8 cellular contexts compared by ENCODE assay signal in the genomic region with DNA sequence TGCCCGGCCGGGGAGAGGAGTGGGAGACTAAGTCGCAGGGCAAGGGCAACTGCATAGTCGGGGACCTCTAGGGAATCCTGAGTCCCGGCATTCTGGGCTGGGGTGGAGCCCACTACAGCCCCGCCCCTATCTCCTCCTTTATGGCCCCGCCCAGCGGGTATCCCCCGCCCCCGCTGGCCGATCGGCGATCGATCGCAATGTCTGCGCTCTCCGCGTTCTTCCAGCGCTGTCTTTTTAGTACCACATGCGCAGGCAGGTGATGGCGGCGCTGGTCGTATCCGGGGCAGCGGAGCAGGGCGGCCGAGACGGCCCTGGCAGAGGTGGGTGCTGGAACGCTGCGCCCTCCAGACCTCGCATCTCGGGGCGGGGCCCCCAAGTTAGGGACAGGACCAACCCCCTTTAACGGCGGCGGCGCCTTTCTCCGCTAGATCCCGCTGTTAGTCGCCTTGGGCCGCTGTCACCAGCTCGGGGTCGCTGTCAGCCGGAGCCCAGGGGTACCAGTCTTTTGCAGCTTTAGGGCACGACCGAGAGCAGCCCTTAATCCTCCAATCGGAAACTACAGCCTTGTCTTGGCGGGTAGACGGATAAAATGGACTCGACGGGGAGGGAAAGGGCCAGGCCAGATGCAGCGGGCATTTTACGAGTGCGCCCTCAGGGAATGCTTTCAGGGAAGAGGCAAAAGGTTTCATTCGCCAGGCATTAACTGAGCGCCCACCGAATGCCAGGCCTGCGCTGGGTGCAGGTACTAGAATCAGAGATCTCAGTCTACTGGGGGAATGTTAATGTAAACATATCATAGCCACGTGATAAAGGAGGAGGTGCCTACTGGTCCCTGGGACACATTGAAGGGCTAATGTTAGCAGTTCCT. TPM values are rescaled to one million over a fixed set of nuclear protein-coding genes. Genes with fewer than 3 reads are reported as not detected.
DNase-seq lines count a peak whose midpoint lies in the region; ATAC-seq and TF ChIP-seq lines count a peak whose summit lies in the region.

TSS of gene DPH1 (plus strand) at position 243 of the 868 bp plus-strand sequence. CDS start at position 260, 17 bp downstream.

- H3K27me3 Mint-ChIP-seq in CD4-positive, alpha-beta T cell = peaks cover 26% of the 10 kb centered on the region

- H2AFZ ChIP-seq in OCI-LY3 (ENCODE audit: low read depth, low read length) = no peak within 1 kb of the TSS; the same call in 1 of the 2 replicates

- peak within 1 kb of the TSS; percentile 94 for H3K4me3 Mint-ChIP-seq in CD4-positive, alpha-beta T cell

- no peaks in the 10 kb centered on the region for H3K9me3 Mint-ChIP-seq in CD4-positive, alpha-beta T cell

- no peaks in the 10 kb centered on the region for H3K9me3 ChIP-seq in CD4-positive, alpha-beta T cell (ENCODE audit: control insufficient read depth, low read length)
- no peaks in the 10 kb centered on the region for H3K9me3 ChIP-seq in HUES64 (ENCODE audit: insufficient read depth, low read depth, low read length)
- no peaks in the 10 kb centered on the region for H3K9me3 ChIP-seq in OCI-LY3 (ENCODE audit: insufficient read depth, low read length)
- no peaks in the 10 kb centered on the region for H3K9me3 ChIP-seq in mononuclear cell (ENCODE audit: low read depth, low read length)

- WGBS in HUES64 = under 1% methylated on average over 59 of the region's 59 CpGs

- H3K9ac ChIP-seq in HUES64 (ENCODE audit: low read depth, low read length) (peak within 1 kb of the TSS; percentile 62), OCI-LY3 (ENCODE audit: low read length) (peak within 1 kb of the TSS; percentile 80)

- H3K27me3 ChIP-seq in CD4-positive, alpha-beta T cell (ENCODE audit: control insufficient read depth, insufficient read depth, low read length) = peaks cover 12% of the 10 kb centered on the region
- H3K27me3 ChIP-seq in HUES64 (ENCODE audit: insufficient read depth, low read length) = peaks cover 47% of the 10 kb centered on the region
- H3K27me3 ChIP-seq in OCI-LY3 (ENCODE audit: low read depth, low read length) = no peaks in the 10 kb centered on the region
- peaks cover 32% of the 10 kb centered on the region for H3K27me3 ChIP-seq in mononuclear cell (ENCODE audit: insufficient read depth, low read length)

- H3K4me1 Mint-ChIP-seq in CD4-positive, alpha-beta T cell (ENCODE audit: low read depth) = peaks cover 34% of the 10 kb centered on the region

- H3K4me1 ChIP-seq in HUES64 (ENCODE audit: insufficient read depth, low read length) (peaks cover 8% of the 10 kb centered on the region), OCI-LY3 (ENCODE audit: low read length) (peaks cover 42% of the 10 kb centered on the region), mononuclear cell (ENCODE audit: insufficient read depth, low read length) (peaks cover 26% of the 10 kb centered on the region)

- H3K27ac ChIP-seq in CD4-positive, alpha-beta T cell (ENCODE audit: low read depth, low read length) = peak within 1 kb of the TSS; percentile 60
- H3K27ac ChIP-seq in HUES64 (ENCODE audit: low read depth, low read length) = no peak within 1 kb of the TSS
- H3K27ac ChIP-seq in OCI-LY3 (ENCODE audit: low read length) = peak within 1 kb of the TSS; percentile 50

- peak within 1 kb of the TSS; percentile 98 for H3K4me3 ChIP-seq in HUES64 (ENCODE audit: low read length)
- peak within 1 kb of the TSS; percentile 95 for H3K4me3 ChIP-seq in OCI-LY3 (ENCODE audit: low read length)
- peak within 1 kb of the TSS; percentile 100 for H3K4me3 ChIP-seq in epithelial cell of esophagus (ENCODE audit: low read length)
- H3K4me3 ChIP-seq in mononuclear cell (ENCODE audit: low read length) = peak within 1 kb of the TSS; percentile 91

- H3K4me2 ChIP-seq in OCI-LY3 (ENCODE audit: low read length) = peak within 1 kb of the TSS; percentile 98

- H4K20me1 ChIP-seq in OCI-LY3 (ENCODE audit: insufficient read depth, low read length) = no peaks in the 10 kb centered on the region

- TF ChIP-seq CTCF in CD4-positive, alpha-beta T cell (IDR thresholded peaks at IDR 0.05) = no peak
- no peak for TF ChIP-seq CTCF in OCI-LY3 (IDR thresholded peaks at IDR 0.05; ENCODE audit: low read depth, low read length)
- no peak for TF ChIP-seq CTCF in epithelial cell of esophagus (IDR thresholded peaks at IDR 0.05; ENCODE audit: insufficient read depth, low read depth, low read length, missing control alignments)

- DNase-seq in CD4-positive, alpha-beta T cell = peak; percentile 74 to 86 (median 77)
- DNase-seq in activated T-cell treated with anti-CD3 and anti-CD28 coated beads for 24 hours (ENCODE audit: low read depth) (peak; percentile 83), epithelial cell of esophagus (ENCODE audit: low read depth) (peak; percentile 92)
- DNase-seq in stimulated activated CD8-positive, alpha-beta memory T cell treated with anti-CD3 and anti-CD28 coated beads, Interleukin-4, amount 100 ng/mL, for 24 hours (ENCODE audit: low read depth) = peak; percentile 79

- intact Hi-C loops in CD4-positive, alpha-beta T cell (cut with DNase I, micrococcal nuclease) = loop anchor here (1.0 to 5.0 kb wide), 6 partner anchors 11 to 682 kb away; partner anchors contain the start of genes CLUH (in 1 of the 2), RILP (in 1 of the 2), SCARF1 (in 1 of the 2) and WDR81 (in 1 of the 2)

- H3K27ac Mint-ChIP-seq in CD4-positive, alpha-beta T cell = peak within 1 kb of the TSS; percentile 86

- CTCF ChIA-PET in CD4-positive, alpha-beta T cell (lab: Charles Lee) = interaction anchor here (1.8 kb wide), 1 partner anchor 11 kb away, joined by 6 read pairs; the partner anchor contains the start of gene OVCA2

- H3K36me3 ChIP-seq in HUES64 (ENCODE audit: insufficient read depth, low read length) (no peaks in the 10 kb centered on the region), OCI-LY3 (replicated peaks; ENCODE audit: low read depth, low read length) (no peaks in the 10 kb centered on the region)

- peaks cover 22% of the 10 kb centered on the region for H3K79me2 ChIP-seq in OCI-LY3 (ENCODE audit: low read length)

- POLR2A ChIA-PET in CD4-positive, alpha-beta T cell (lab: Charles Lee) = interaction anchor here (1.0 to 2.2 kb wide), 2 partner anchors 10 to 17 kb away, joined by 3 to 6 read pairs; no protein-coding TSS in a partner anchor

- H3K36me3 Mint-ChIP-seq in CD4-positive, alpha-beta T cell (ENCODE audit: low read depth) = peaks cover 21% of the 10 kb centered on the region

- peak; percentile 82 for ATAC-seq in CD4-positive, alpha-beta T cell (ENCODE audit: poor library complexity)
- peak; percentile 66 for ATAC-seq in GM19467 (IDR thresholded peaks at IDR 0.05; ENCODE audit: unreplicated experiment)

RNA-seq across cellular contexts. Expression of gene DPH1, which starts in this region (rescaled TPM):
- 100 to 1,000 TPM in 1 of 2 experiments, 10 to 100 TPM in 1; 96.4 to 101 TPM for total RNA-seq in CD4-positive, alpha-beta T cell
- 16.1 TPM for polyA plus RNA-seq in HUES64 (2013, experiment 1 of 2)
- 17.9 TPM for polyA plus RNA-seq in HUES64 (2013, experiment 2 of 2)
- total RNA-seq in mononuclear cell = 47.5 TPM
